Comparison of ENCODE assay signal across 17 cellular contexts in the genomic region with DNA sequence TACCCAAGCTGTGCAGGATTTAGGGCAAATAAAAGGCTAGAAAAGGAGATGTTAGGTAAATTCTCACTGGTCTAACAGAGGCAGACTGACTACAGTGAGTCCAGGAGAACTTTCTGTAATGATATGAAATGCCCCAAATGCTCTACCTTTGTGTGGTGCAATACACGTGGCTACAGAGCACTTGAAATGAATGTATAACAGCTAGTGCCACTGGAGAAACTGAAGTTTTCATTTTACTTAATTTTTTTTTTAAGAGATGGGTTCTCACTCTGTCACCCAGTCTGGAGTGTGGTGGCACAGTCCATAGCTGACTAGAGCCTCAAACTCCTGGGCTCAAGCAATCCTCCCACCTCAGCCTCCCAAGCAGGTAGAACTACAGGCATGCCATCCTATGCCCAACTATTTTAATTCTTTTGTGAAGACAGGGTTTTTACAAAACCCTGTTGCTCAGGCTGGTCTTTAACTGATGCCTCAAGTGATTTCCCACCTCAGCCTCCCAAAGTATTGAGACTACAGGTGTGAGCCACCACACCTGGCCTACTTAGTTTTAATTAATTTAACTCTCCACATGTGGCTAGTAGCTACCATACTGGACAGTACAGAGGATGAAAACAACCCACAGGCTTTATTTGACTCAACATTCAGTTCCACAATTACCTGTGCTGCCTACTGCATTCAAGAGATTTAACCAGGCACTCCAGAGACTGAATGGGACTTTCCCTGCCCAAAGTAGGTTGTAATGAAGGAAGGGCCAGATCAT.
DNase-seq lines count a peak whose midpoint lies in the region; ATAC-seq, FAIRE-seq and TF ChIP-seq lines count a peak whose summit lies in the region.
"Had no signal": no experiment of that assay in that cellular context is flagged by ENCODE, and none has a peak within 500 bp of the region (broad histone marks: within the 10 kb centered on the region; RNA-seq: fewer than 3 reads in every experiment).

No MANE protein-coding gene starts in this region.

- H3K27ac Mint-ChIP-seq in CD4-positive, alpha-beta T cell, result peak overlapping the region; percentile 4
- no peak overlapping the region for H3K27ac Mint-ChIP-seq in GM23338
- H3K27ac Mint-ChIP-seq: activated naive CD8-positive, alpha-beta T cell treated with anti-CD3 and anti-CD28 coated beads, Interleukin-2, amount 10 ng/mL, durations not matched to agents 7 days and 5 days had no signal

- no peaks in the 10 kb centered on the region for H3K9me3 ChIP-seq in CD4-positive, alpha-beta T cell (ENCODE audit: control insufficient read depth, low read length)
- H3K9me3 ChIP-seq in GM12878 (replicated peaks; ENCODE audit: control insufficient read depth, insufficient read depth, low read length), result no peaks in the 10 kb centered on the region
- no peaks in the 10 kb centered on the region for H3K9me3 ChIP-seq in osteoblast (ENCODE audit: low read depth, low read length)
- H3K9me3 ChIP-seq in stomach, result no peaks in the 10 kb centered on the region
- H3K9me3 ChIP-seq: BE2C had no signal

- POLR2A ChIA-PET in CD4-positive, alpha-beta T cell (lab: Charles Lee), result no interaction called here
- POLR2A ChIA-PET in GM12878 (lab: Charles Lee), result interaction anchor here (1.1 kb wide), 1 partner anchor 577 kb away, joined by 3 read pairs; no protein-coding TSS in a partner anchor

- H3K4me3 ChIP-seq in GM23338 (no peak overlapping the region), GM12878 (no peak overlapping the region), osteoblast (ENCODE audit: insufficient read depth, low read length) (no peak overlapping the region), stomach (no peak overlapping the region)

- no peak for DNase-seq in CD4-positive, alpha-beta T cell
- DNase-seq in GM23338 (ENCODE audit: low spot score) (peak; percentile 0), GM12878 (ENCODE audit: low read depth, low spot score) (peak; percentile 73), osteoblast (ENCODE audit: insufficient read length, low spot score, missing footprints) (no peak), stomach (no peak), NCI-H2171 (lab: John Stamatoyannopoulos, UW) (no peak), NCI-H2107 treated with DMSO at 0.1 percent for 48 hours (lab: John Stamatoyannopoulos, UW; ENCODE audit: unreplicated experiment) (no peak)
- DNase-seq: activated naive CD8-positive, alpha-beta T cell treated with anti-CD3 and anti-CD28 coated beads, Interleukin-2, amount 10 ng/mL, durations not matched to agents 7 days and 5 days; BE2C; caudate nucleus; DMS153; foreskin melanocyte; NCI-H1105 treated with DMSO at 0.1 percent for 48 hours; NCI-H446; small intestine had no signal

- H3K4me1 ChIP-seq in GM23338 (ENCODE audit: insufficient read depth), result peaks cover 22% of the 10 kb centered on the region
- peaks cover 27% of the 10 kb centered on the region for H3K4me1 ChIP-seq in GM12878 (ENCODE audit: control insufficient read depth, insufficient read depth, low read length)
- peaks cover 21% of the 10 kb centered on the region for H3K4me1 ChIP-seq in osteoblast (ENCODE audit: insufficient read depth, low read length)
- H3K4me1 ChIP-seq in stomach, result peaks cover 25 to 67% (median 50%) of the 10 kb centered on the region in 4 donors
- H3K4me1 ChIP-seq: BE2C had no signal

- no peak for FAIRE-seq in GM12878 (lab: Jason Lieb, UNC)
- FAIRE-seq: endometrium, HepG2, small intestine had no signal

- H3K36me3 ChIP-seq in GM23338 (ENCODE audit: insufficient read depth) (no peaks in the 10 kb centered on the region), GM12878 (ENCODE audit: control insufficient read depth in 2 of 2, insufficient read depth in 2 of 2, low read length in 1 of 2) (peaks cover 3 to 9% of the 10 kb centered on the region in 2 experiments; a peak in 2 of 4 replicates), osteoblast (ENCODE audit: insufficient read depth, low read length) (no peaks in the 10 kb centered on the region), stomach (no peaks in the 10 kb centered on the region)

- H3K4me2 ChIP-seq in GM23338, result no peak overlapping the region
- H3K4me2 ChIP-seq in GM12878 (ENCODE audit: control insufficient read depth, insufficient read depth), result peak overlapping the region; percentile 50
- peak overlapping the region; percentile 74 for H3K4me2 ChIP-seq in osteoblast (ENCODE audit: insufficient read depth, low read length)

- no peak for TF ChIP-seq CTCF in CD4-positive, alpha-beta T cell (IDR thresholded peaks at IDR 0.05)
- TF ChIP-seq CTCF in GM23338 (conservative IDR thresholded peaks at IDR 0.05; ENCODE audit: low read depth in 2 of 2), result no peak
- TF ChIP-seq CTCF in GM12878 (IDR thresholded peaks at IDR 0.05 in 2 of 3, conservative IDR thresholded peaks at IDR 0.05 in 1 of 3; ENCODE audit: control insufficient read depth in 2 of 3, extremely low read depth in 1 of 3, insufficient read depth in 1 of 3, low read depth in 3 of 3, low read length in 3 of 3), result no peak
- no peak for TF ChIP-seq CTCF in osteoblast (IDR thresholded peaks at IDR 0.05; ENCODE audit: extremely low read depth, low read depth, low read length)
- TF ChIP-seq CTCF in stomach (IDR thresholded peaks at IDR 0.05), result no peak

- peaks cover 26% of the 10 kb centered on the region for H4K20me1 ChIP-seq in GM23338 (replicated peaks; ENCODE audit: insufficient read depth)
- peaks cover 7% of the 10 kb centered on the region for H4K20me1 ChIP-seq in GM12878 (ENCODE audit: control insufficient read depth, insufficient read depth)
- H4K20me1 ChIP-seq in osteoblast (ENCODE audit: insufficient read depth, low read length), result peaks cover 18% of the 10 kb centered on the region

- TF ChIP-seq RAD21 in GM12878 (IDR thresholded peaks at IDR 0.05; ENCODE audit: insufficient read depth, low read depth, low read length), result no peak

- SMC1A ChIA-PET in GM12878 (lab: Charles Lee; ENCODE audit: uncharacterized antibody, unreplicated experiment), result interaction anchor here (0.9 to 1.8 kb wide), 2 partner anchors 612 to 915 kb away, joined by 3 to 7 read pairs; no protein-coding TSS in a partner anchor

- in situ Hi-C loops in GM12878 (cut with MboI), result loop anchor here (25.0 kb wide), 2 partner anchors 562 to 687 kb away; no protein-coding TSS in a partner anchor

- H3K9me3 Mint-ChIP-seq in CD4-positive, alpha-beta T cell, result no peaks in the 10 kb centered on the region
- no peaks in the 10 kb centered on the region for H3K9me3 Mint-ChIP-seq in GM23338
- H3K9me3 Mint-ChIP-seq: activated naive CD8-positive, alpha-beta T cell treated with anti-CD3 and anti-CD28 coated beads, Interleukin-2, amount 10 ng/mL, durations not matched to agents 7 days and 5 days had no signal

- TF ChIP-seq EP300 in GM12878 (IDR thresholded peaks at IDR 0.05; ENCODE audit: borderline replicate concordance in 1 of 2, control insufficient read depth in 1 of 2, low read depth in 2 of 2, low read length in 2 of 2) (no peak), stomach (IDR thresholded peaks at IDR 0.05) (no peak)

- H3K9me2 ChIP-seq in GM23338 (ENCODE audit: insufficient read depth), result no peaks in the 10 kb centered on the region

- RAD21 ChIA-PET in GM12878 (lab: Charles Lee; ENCODE audit: unreplicated experiment), result interaction anchor here (0.8 to 1.4 kb wide), 2 partner anchors 611 to 618 kb away, joined by 3 to 4 read pairs; partner anchors contain the start of gene KANSL1

- CTCF ChIA-PET in CD4-positive, alpha-beta T cell (lab: Charles Lee), result no interaction called here
- CTCF ChIA-PET in GM12878 (lab: Yijun Ruan, JAX), result interaction anchor here (0.6 to 1.2 kb wide), 4 partner anchors 71 to 714 kb away, joined by 3 read pairs; no protein-coding TSS in a partner anchor

- H3K27me3 Mint-ChIP-seq in CD4-positive, alpha-beta T cell, result no peaks in the 10 kb centered on the region
- peaks cover 4% of the 10 kb centered on the region for H3K27me3 Mint-ChIP-seq in GM23338 (ENCODE audit: insufficient read depth, low read depth, poor library complexity)
- H3K27me3 Mint-ChIP-seq: activated naive CD8-positive, alpha-beta T cell treated with anti-CD3 and anti-CD28 coated beads, Interleukin-2, amount 10 ng/mL, durations not matched to agents 7 days and 5 days had no signal

- H3K36me3 Mint-ChIP-seq in CD4-positive, alpha-beta T cell (ENCODE audit: low read depth), result peaks cover 34% of the 10 kb centered on the region
- no peaks in the 10 kb centered on the region for H3K36me3 Mint-ChIP-seq in GM23338 (ENCODE audit: low read depth)

- H3K4me3 Mint-ChIP-seq in CD4-positive, alpha-beta T cell, result no peak overlapping the region
- no peak overlapping the region; the same call in 2 of the 3 replicates for H3K4me3 Mint-ChIP-seq in GM23338
- H3K4me3 Mint-ChIP-seq: activated naive CD8-positive, alpha-beta T cell treated with anti-CD3 and anti-CD28 coated beads, Interleukin-2, amount 10 ng/mL, durations not matched to agents 7 days and 5 days had no signal

- H3K79me2 ChIP-seq in GM23338 (replicated peaks; ENCODE audit: insufficient read depth), result peaks cover 71% of the 10 kb centered on the region
- H3K79me2 ChIP-seq in GM12878 (ENCODE audit: control insufficient read depth, insufficient read depth, low read length), result peaks cover 59% of the 10 kb centered on the region
- H3K79me2 ChIP-seq in osteoblast (ENCODE audit: insufficient read depth, low read length), result peaks cover 56% of the 10 kb centered on the region

- no TSS peak for BruUV-seq in GM12878 (replicated peaks; lab: Mats Ljungman, UMichigan)

- H2AFZ ChIP-seq in GM23338 (no peak overlapping the region), GM12878 (ENCODE audit: control insufficient read depth, low read depth, low read length) (no peak overlapping the region), osteoblast (ENCODE audit: low read length) (no peak overlapping the region)

- intact Hi-C loops in CD4-positive, alpha-beta T cell (cut with DNase I, micrococcal nuclease), result no loop called here
- intact Hi-C loops in GM12878 (cut with micrococcal nuclease; ENCODE audit: unreplicated experiment), result no loop called here
- intact Hi-C loops in stomach (cut with DNase I; ENCODE audit: low total_unique reads), result no loop called here

- H3F3A ChIP-seq in GM23338 (replicated peaks; ENCODE audit: low read depth), result peaks cover 4% of the 10 kb centered on the region; the same call in 1 of the 2 replicates

- TF ChIP-seq POLR2A in GM12878 (IDR thresholded peaks at IDR 0.05; ENCODE audit: low read depth, low read length), result no peak
- TF ChIP-seq POLR2A in stomach (IDR thresholded peaks at IDR 0.05), result no peak

- 62% methylated on average over 1 of the region's 1 CpG for WGBS in GM12878 (ENCODE audit: insufficient coverage, insufficient replicate concordance, low lambda C conversion rate, missing lambda C conversion rate)
- WGBS in stomach, 5 donors, result 75 to 92% (median 84%) methylated on average over 1 of the region's 1 CpG

- H3K27me3 ChIP-seq in CD4-positive, alpha-beta T cell (ENCODE audit: control insufficient read depth, insufficient read depth, low read length), result no peaks in the 10 kb centered on the region
- H3K27me3 ChIP-seq in GM23338 (ENCODE audit: insufficient read depth) (no peaks in the 10 kb centered on the region), GM12878 (replicated peaks in 1 of 2; ENCODE audit: control insufficient read depth in 2 of 2, insufficient read depth in 2 of 2, low read length in 1 of 2) (no peaks in the 10 kb centered on the region), osteoblast (ENCODE audit: insufficient read depth, low read length) (no peaks in the 10 kb centered on the region), stomach (no peaks in the 10 kb centered on the region)
- H3K27me3 ChIP-seq: BE2C had no signal

- no peak overlapping the region for H3K9ac ChIP-seq in GM12878 (ENCODE audit: control insufficient read depth, insufficient read depth, low read length)

- ATAC-seq in CD4-positive, alpha-beta T cell (ENCODE audit: poor library complexity), result no peak
- ATAC-seq in GM23338 (no peak), GM12878 (peak; percentile 90)
- ATAC-seq: HepG2 had no signal

- peaks cover 39% of the 10 kb centered on the region for H3K4me1 Mint-ChIP-seq in CD4-positive, alpha-beta T cell (ENCODE audit: low read depth)
- peaks cover 24% of the 10 kb centered on the region for H3K4me1 Mint-ChIP-seq in GM23338

- H3K27ac ChIP-seq in CD4-positive, alpha-beta T cell (ENCODE audit: low read depth, low read length), result no peak overlapping the region
- H3K27ac ChIP-seq in GM23338 (ENCODE audit: low read depth), result no peak overlapping the region
- no peak overlapping the region; the same call in 1 of the 2 replicates for H3K27ac ChIP-seq in GM12878 (ENCODE audit: control insufficient read depth, insufficient read depth)
- H3K27ac ChIP-seq in osteoblast (ENCODE audit: low read depth, low read length), result peak overlapping the region; percentile 71
- H3K27ac ChIP-seq in stomach, result peak overlapping the region in 2 of 5 donors; percentile 67 to 79

Comparison
In these comparisons a context has a peak if more than half of its experiments do, and no peak if none do; other contexts are left out.
1. DNase-seq: peak in GM23338 (single experiment) and GM12878 (single experiment); none in CD4-positive, alpha-beta T cell (0 of 10), osteoblast (single experiment), stomach (single experiment), NCI-H2171 (single experiment) and NCI-H2107 treated with DMSO at 0.1 percent for 48 hours (single experiment).